In genomic region chr1:4529579-4530445, GRCh38 we compare ENCODE assay signal across 16 cellular contexts.
"Had no signal": no experiment of that assay in that cellular context is flagged by ENCODE, and none has a peak within 500 bp of the region (broad histone marks: within the 10 kb centered on the region; RNA-seq: fewer than 3 reads in every experiment).

No MANE protein-coding gene starts in this region.

- H3K27ac Mint-ChIP-seq: activated CD4-positive, alpha-beta memory T cell treated with anti-CD3 and anti-CD28 coated beads for 36 hours; activated naive CD8-positive, alpha-beta T cell; memory B cell had no signal

- H3K27ac ChIP-seq: dorsolateral prefrontal cortex, skin epidermis, stomach, thoracic aorta had no signal

- H3K4me1 Mint-ChIP-seq: memory B cell had no signal

- H3K27me3 ChIP-seq: pancreas had no signal

- H3K36me3 ChIP-seq: pancreas, stomach, thoracic aorta had no signal

- H3K9me3 Mint-ChIP-seq: activated CD4-positive, alpha-beta memory T cell treated with anti-CD3 and anti-CD28 coated beads for 36 hours; activated T-cell treated with anti-CD3 and anti-CD28 coated beads, Interleukin-2, amount 50 U/mL, for 4 hours; memory B cell; neural crest cell had no signal

- DNase-seq: activated CD4-positive, alpha-beta memory T cell treated with anti-CD3 and anti-CD28 coated beads for 36 hours; activated CD4-positive, alpha-beta T cell treated with anti-CD3 and anti-CD28 coated beads for 1 hour; activated effector memory CD4-positive, alpha-beta T cell treated with anti-CD3 and anti-CD28 coated beads, Interleukin-2, amount 50 U/mL, for 16 hours; activated T-cell treated with anti-CD3 and anti-CD28 coated beads, Interleukin-2, amount 50 U/mL, for 4 hours; anterior cingulate cortex; dorsolateral prefrontal cortex; left colon; pancreas; stimulated activated CD4-positive, alpha-beta T cell treated with anti-CD3 and anti-CD28 coated beads, Interleukin-4, amount 100 ng/mL, for 4 hours; stomach; T-helper 9 cell had no signal

- H3K36me3 Mint-ChIP-seq: activated CD4-positive, alpha-beta memory T cell treated with anti-CD3 and anti-CD28 coated beads for 36 hours; activated naive CD8-positive, alpha-beta T cell; memory B cell had no signal

- H3K4me3 Mint-ChIP-seq: activated CD4-positive, alpha-beta memory T cell treated with anti-CD3 and anti-CD28 coated beads for 36 hours; activated naive CD8-positive, alpha-beta T cell; activated T-cell treated with anti-CD3 and anti-CD28 coated beads, Interleukin-2, amount 50 U/mL, for 4 hours; memory B cell; neural crest cell had no signal

- H3K4me1 ChIP-seq: stomach had no signal

- H3K4me3 ChIP-seq: dorsolateral prefrontal cortex, pancreas, skin epidermis, stomach, thoracic aorta had no signal

- H3K9me3 ChIP-seq: pancreas, stomach, thoracic aorta had no signal
